In genomic region chr10:13690281-13690825, GRCh38 we compare ENCODE assay signal across 12 cellular contexts.
DNase-seq lines count a peak whose midpoint lies in the region; ATAC-seq and TF ChIP-seq lines count a peak whose summit lies in the region.
"Had no signal": no experiment of that assay in that cellular context is flagged by ENCODE, and none has a peak within 500 bp of the region (broad histone marks: within the 10 kb centered on the region; RNA-seq: fewer than 3 reads in every experiment).

No MANE protein-coding gene starts in this region.

- H3K9me3 ChIP-seq in mesenchymal stem cell (ENCODE audit: control insufficient read depth, low read length) (no peaks in the 10 kb centered on the region), adrenal gland (replicated peaks in 1 of 3) (no peaks in the 10 kb centered on the region)

- no peak overlapping the region for H2BK15ac ChIP-seq in mesenchymal stem cell (ENCODE audit: low read depth, poor library complexity, severe bottlenecking)

- no peaks in the 10 kb centered on the region for H3K27me3 ChIP-seq in mesenchymal stem cell (ENCODE audit: control insufficient read depth in 1 of 2, insufficient read depth in 1 of 2, low read length in 2 of 2)
- H3K27me3 ChIP-seq in adrenal gland = no peaks in the 10 kb centered on the region

- 77% methylated on average over 9 of the region's 10 CpGs for WGBS in mesenchymal stem cell
- WGBS in adrenal gland, 4 donors = 64 to 72% (median 69%) methylated on average over 6 to 10 of the region's 10 CpGs

- H2BK120ac ChIP-seq in mesenchymal stem cell (ENCODE audit: low read depth, low read length) = no peak overlapping the region

- no peak overlapping the region for H4K91ac ChIP-seq in mesenchymal stem cell (ENCODE audit: low read length)

- peak overlapping the region; percentile 49 for H2AK5ac ChIP-seq in mesenchymal stem cell (ENCODE audit: low read length, severe bottlenecking)

- TF ChIP-seq POLR2A in adrenal gland (IDR thresholded peaks at IDR 0.05) = no peak

- ATAC-seq in GM18511 (IDR thresholded peaks at IDR 0.05; ENCODE audit: unreplicated experiment) (peak; percentile 79), GM21786 (IDR thresholded peaks at IDR 0.05; ENCODE audit: unreplicated experiment) (peak; percentile 83), HG02884 (IDR thresholded peaks at IDR 0.05; ENCODE audit: unreplicated experiment) (no peak)

- H3K79me1 ChIP-seq in mesenchymal stem cell (replicated peaks; ENCODE audit: low read length, poor library complexity, severe bottlenecking) = peaks cover 9% of the 10 kb centered on the region

- peaks cover 54 to 65% of the 10 kb centered on the region in 2 experiments for H3K36me3 ChIP-seq in mesenchymal stem cell (ENCODE audit: control insufficient read depth in 1 of 2, insufficient read depth in 2 of 2, low read depth in 1 of 2, low read length in 2 of 2)
- H3K36me3 ChIP-seq in adrenal gland (replicated peaks in 1 of 2) = peaks cover 0 to 15% of the 10 kb centered on the region in 2 donors

- no peak overlapping the region for H3K18ac ChIP-seq in mesenchymal stem cell (ENCODE audit: low read depth in 1 of 2, low read length in 2 of 2)

- peak; percentile 38 for DNase-seq in NCI-H345 (lab: John Stamatoyannopoulos, UW)
- no peak for DNase-seq in mesenchymal stem cell
- DNase-seq in glomerular visceral epithelial cell (ENCODE audit: extremely low spot score) = no peak
- no peak for DNase-seq in NCI-H187 treated with DMSO at 0.1 percent for 48 hours (lab: John Stamatoyannopoulos, UW)
- DNase-seq in adrenal gland = no peak
- DNase-seq: DMS79 treated with DMSO at 0.1 percent for 48 hours, IMR-90, NCI-H2227 treated with DMSO at 0.1 percent for 48 hours, occipital lobe had no signal

- no peak overlapping the region for H2BK5ac ChIP-seq in mesenchymal stem cell (ENCODE audit: low read depth, low read length, poor library complexity, severe bottlenecking)

- no peak overlapping the region for H2BK12ac ChIP-seq in mesenchymal stem cell (ENCODE audit: low read length in 2 of 2)

- H3K27ac ChIP-seq in mesenchymal stem cell (ENCODE audit: low read length, poor library complexity, severe bottlenecking) (peak overlapping the region; percentile 89), adrenal gland (no peak overlapping the region)

- TF ChIP-seq CTCF in adrenal gland (IDR thresholded peaks at IDR 0.05) = no peak

- H3K4me2 ChIP-seq in mesenchymal stem cell (ENCODE audit: low read length, poor library complexity, severe bottlenecking) = peak overlapping the region; percentile 7

- H3K23ac ChIP-seq in mesenchymal stem cell (ENCODE audit: low read length in 2 of 2) = no peak overlapping the region

- H3K14ac ChIP-seq in mesenchymal stem cell (ENCODE audit: low read length in 2 of 2) = no peak overlapping the region

- no peak overlapping the region for H3K9ac ChIP-seq in mesenchymal stem cell (ENCODE audit: low read length)

- intact Hi-C loops in adrenal gland (cut with DNase I) = no loop called here

- no peak overlapping the region for H2AFZ ChIP-seq in mesenchymal stem cell (ENCODE audit: low read depth, low read length)

- no peak overlapping the region for H4K8ac ChIP-seq in mesenchymal stem cell (ENCODE audit: low read length)

- no peak overlapping the region for H3K4ac ChIP-seq in mesenchymal stem cell (ENCODE audit: low read depth in 1 of 2, low read length in 2 of 2)

- H3K4me1 ChIP-seq in mesenchymal stem cell (ENCODE audit: control insufficient read depth, insufficient read depth, low read depth, low read length) = peaks cover 23% of the 10 kb centered on the region
- peaks cover 0 to 2% of the 10 kb centered on the region in 2 donors for H3K4me1 ChIP-seq in adrenal gland (replicated peaks in 1 of 2)

- H3K4me3 ChIP-seq in mesenchymal stem cell (ENCODE audit: insufficient read depth in 1 of 2, low read depth in 1 of 2, low read length in 2 of 2) (no peak overlapping the region), adrenal gland (no peak overlapping the region)
